4 cellular contexts compared by ENCODE assay signal in genomic region chr18:57366528-57367081, GRCh38. TPM values are rescaled to one million over a fixed set of nuclear protein-coding genes. Genes with fewer than 3 reads are reported as not detected.
"Had no signal": no experiment of that assay in that cellular context is flagged by ENCODE, and none has a peak within 500 bp of the region (broad histone marks: within the 10 kb centered on the region; RNA-seq: fewer than 3 reads in every experiment).

No MANE protein-coding gene starts in this region.

- H3K4me3 ChIP-seq: GM12878 had no signal

- ATAC-seq: GM12878 had no signal

- DNase-seq: GDM1, GF-D8 had no signal

RNA-seq across cellular contexts. Expression of gene ST8SIA3, which starts 14.2 kb away (rescaled TPM):
- total RNA-seq: G401 had no signal
- polyA plus RNA-seq: GM12878 had no signal
